Comparison of ENCODE assay signal across 11 cellular contexts in genomic region chr1:233599542-233600073, GRCh38. TPM values are rescaled to one million over a fixed set of nuclear protein-coding genes. Genes with fewer than 3 reads are reported as not detected.
A peak's percentile ranks its signal among the peaks of the same experiment; 100 is the strongest.
DNase-seq lines count a peak whose midpoint lies in the region; ATAC-seq, FAIRE-seq and TF ChIP-seq lines count a peak whose summit lies in the region.
"Had no signal": no experiment of that assay in that cellular context is flagged by ENCODE, and none has a peak within 500 bp of the region (broad histone marks: within the 10 kb centered on the region; RNA-seq: fewer than 3 reads in every experiment).

No MANE protein-coding gene starts in this region.

- TF ChIP-seq CTCF in sigmoid colon (IDR thresholded peaks at IDR 0.05): no peak

- intact Hi-C loops in sigmoid colon (cut with DNase I): no loop called here

- TF ChIP-seq POLR2A in GM12891 (IDR thresholded peaks at IDR 0.05; ENCODE audit: low read depth, low read length): no peak
- no peak for TF ChIP-seq POLR2A in sigmoid colon (IDR thresholded peaks at IDR 0.05)

- H3K9me3 ChIP-seq in sigmoid colon: no peaks in the 10 kb centered on the region

- WGBS in sigmoid colon, 2 donors: 75 to 76% methylated on average over 5 of the region's 5 CpGs

- no peaks in the 10 kb centered on the region for H3K36me3 ChIP-seq in sigmoid colon
- H3K36me3 ChIP-seq: upper lobe of left lung had no signal

- H3K27ac ChIP-seq in sigmoid colon: no peak overlapping the region
- H3K27ac ChIP-seq: upper lobe of left lung had no signal

- peak; percentile 43 for ATAC-seq in GM19324 (IDR thresholded peaks at IDR 0.05; ENCODE audit: low FRiP score, unreplicated experiment)
- peak; percentile 50 for ATAC-seq in HG02852 (IDR thresholded peaks at IDR 0.05; ENCODE audit: unreplicated experiment)
- ATAC-seq in HG03571 (IDR thresholded peaks at IDR 0.05; ENCODE audit: unreplicated experiment): peak; percentile 40

- no peak for DNase-seq in GM12891 (ENCODE audit: insufficient read length, low spot score)
- DNase-seq in cerebellum (ENCODE audit: low spot score): no peak
- DNase-seq in A172 (ENCODE audit: low spot score): no peak
- no peak for DNase-seq in sigmoid colon
- DNase-seq in NCI-H2171 treated with DMSO at 0.1 percent for 48 hours (lab: John Stamatoyannopoulos, UW): no peak
- DNase-seq: activated naive CD8-positive, alpha-beta T cell treated with anti-CD3 and anti-CD28 coated beads, Interleukin-2, amount 10 ng/mL, durations not matched to agents 7 days and 5 days; NK-92 treated with Interleukin-12 subunit alpha and Interleukin-12 subunit beta, amount 100 ng/mL, for 24 hours; upper lobe of left lung had no signal

- no peaks in the 10 kb centered on the region for H3K27me3 ChIP-seq in sigmoid colon
- H3K27me3 ChIP-seq: upper lobe of left lung had no signal

- no peak for TF ChIP-seq EP300 in sigmoid colon (IDR thresholded peaks at IDR 0.05)

- FAIRE-seq in GM12891 (lab: Jason Lieb, UNC): peak; percentile 62

- no peaks in the 10 kb centered on the region for H3K4me1 ChIP-seq in sigmoid colon
- H3K4me1 ChIP-seq: upper lobe of left lung had no signal

- no peak overlapping the region for H3K4me3 ChIP-seq in sigmoid colon
- H3K4me3 ChIP-seq: upper lobe of left lung had no signal

TF ChIP-seq in GM12891, 5 proteins besides CTCF, POLR2A, EP300 and RAD21:
- TF ChIP-seq POLR2AphosphoS5 (IDR thresholded peaks at IDR 0.05; ENCODE audit: low read depth, low read length) (no peak), PAX5 (IDR thresholded peaks at IDR 0.05; ENCODE audit: insufficient read depth, low read length, severe bottlenecking) (peak; percentile 10)

RNA-seq across cellular contexts. Expression of gene KCNK1, which starts 14.3 kb away (rescaled TPM):
- polyA plus RNA-seq in GM12891 (2012; ENCODE audit: low read depth, missing spikeins): 0.87 TPM
- total RNA-seq in cerebellum (45.4 TPM), sigmoid colon (1 to 10 TPM in 2 of 4 donors, under 1 TPM in 1, not detected in 1; 0.95 to 2.8 (median 1.4) TPM)
- 3.5 and 4.3 TPM in 2 replicates for total RNA-seq in A172 (2014; rRNA removed; shearing (Covaris generic))
- 10 to 100 TPM; 22.8 to 26.8 (median 24.2) TPM for polyA plus RNA-seq in sigmoid colon
- total RNA-seq: activated naive CD8-positive, alpha-beta T cell treated with anti-CD3 and anti-CD28 coated beads, Interleukin-2, amount 10 ng/mL, durations not matched to agents 7 days and 5 days had no signal
